ENCODE assay signal across 1 cellular context in the genomic region with DNA sequence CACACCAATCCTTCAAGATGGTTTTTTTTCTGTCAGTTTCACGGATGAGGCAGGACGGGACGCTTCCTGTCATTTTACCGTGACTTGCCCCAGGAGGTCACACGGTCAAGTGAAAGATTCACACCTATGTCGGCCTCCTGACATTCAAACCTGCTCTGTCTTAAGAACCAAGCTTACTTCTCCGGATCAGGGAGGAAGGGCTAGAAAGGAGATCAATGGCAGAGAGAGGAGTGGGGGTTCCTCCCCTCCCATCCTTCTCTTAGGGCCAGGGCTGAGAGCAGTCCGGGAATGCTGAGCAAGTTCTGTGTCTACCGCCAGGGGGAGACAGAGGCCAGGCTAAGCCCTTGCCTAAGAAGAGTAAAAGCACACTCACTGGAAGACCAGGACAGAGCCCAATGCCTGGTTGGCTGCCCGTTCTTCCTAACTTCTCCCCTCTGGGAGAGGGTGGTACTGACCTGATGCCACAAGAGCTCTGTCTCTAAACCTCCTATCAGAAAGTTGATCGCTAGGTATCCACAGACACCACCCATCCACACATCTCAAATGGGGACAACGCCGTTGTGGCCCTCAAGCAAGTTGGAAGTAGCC.
A peak's percentile ranks its signal among the peaks of the same experiment; 100 is the strongest.
TF ChIP-seq lines count a peak whose summit lies in the region.

No MANE protein-coding gene starts in this region.

TF ChIP-seq in GM23338, 12 proteins besides CTCF, POLR2A, EP300 and RAD21:
- TF ChIP-seq, protein P1, sequence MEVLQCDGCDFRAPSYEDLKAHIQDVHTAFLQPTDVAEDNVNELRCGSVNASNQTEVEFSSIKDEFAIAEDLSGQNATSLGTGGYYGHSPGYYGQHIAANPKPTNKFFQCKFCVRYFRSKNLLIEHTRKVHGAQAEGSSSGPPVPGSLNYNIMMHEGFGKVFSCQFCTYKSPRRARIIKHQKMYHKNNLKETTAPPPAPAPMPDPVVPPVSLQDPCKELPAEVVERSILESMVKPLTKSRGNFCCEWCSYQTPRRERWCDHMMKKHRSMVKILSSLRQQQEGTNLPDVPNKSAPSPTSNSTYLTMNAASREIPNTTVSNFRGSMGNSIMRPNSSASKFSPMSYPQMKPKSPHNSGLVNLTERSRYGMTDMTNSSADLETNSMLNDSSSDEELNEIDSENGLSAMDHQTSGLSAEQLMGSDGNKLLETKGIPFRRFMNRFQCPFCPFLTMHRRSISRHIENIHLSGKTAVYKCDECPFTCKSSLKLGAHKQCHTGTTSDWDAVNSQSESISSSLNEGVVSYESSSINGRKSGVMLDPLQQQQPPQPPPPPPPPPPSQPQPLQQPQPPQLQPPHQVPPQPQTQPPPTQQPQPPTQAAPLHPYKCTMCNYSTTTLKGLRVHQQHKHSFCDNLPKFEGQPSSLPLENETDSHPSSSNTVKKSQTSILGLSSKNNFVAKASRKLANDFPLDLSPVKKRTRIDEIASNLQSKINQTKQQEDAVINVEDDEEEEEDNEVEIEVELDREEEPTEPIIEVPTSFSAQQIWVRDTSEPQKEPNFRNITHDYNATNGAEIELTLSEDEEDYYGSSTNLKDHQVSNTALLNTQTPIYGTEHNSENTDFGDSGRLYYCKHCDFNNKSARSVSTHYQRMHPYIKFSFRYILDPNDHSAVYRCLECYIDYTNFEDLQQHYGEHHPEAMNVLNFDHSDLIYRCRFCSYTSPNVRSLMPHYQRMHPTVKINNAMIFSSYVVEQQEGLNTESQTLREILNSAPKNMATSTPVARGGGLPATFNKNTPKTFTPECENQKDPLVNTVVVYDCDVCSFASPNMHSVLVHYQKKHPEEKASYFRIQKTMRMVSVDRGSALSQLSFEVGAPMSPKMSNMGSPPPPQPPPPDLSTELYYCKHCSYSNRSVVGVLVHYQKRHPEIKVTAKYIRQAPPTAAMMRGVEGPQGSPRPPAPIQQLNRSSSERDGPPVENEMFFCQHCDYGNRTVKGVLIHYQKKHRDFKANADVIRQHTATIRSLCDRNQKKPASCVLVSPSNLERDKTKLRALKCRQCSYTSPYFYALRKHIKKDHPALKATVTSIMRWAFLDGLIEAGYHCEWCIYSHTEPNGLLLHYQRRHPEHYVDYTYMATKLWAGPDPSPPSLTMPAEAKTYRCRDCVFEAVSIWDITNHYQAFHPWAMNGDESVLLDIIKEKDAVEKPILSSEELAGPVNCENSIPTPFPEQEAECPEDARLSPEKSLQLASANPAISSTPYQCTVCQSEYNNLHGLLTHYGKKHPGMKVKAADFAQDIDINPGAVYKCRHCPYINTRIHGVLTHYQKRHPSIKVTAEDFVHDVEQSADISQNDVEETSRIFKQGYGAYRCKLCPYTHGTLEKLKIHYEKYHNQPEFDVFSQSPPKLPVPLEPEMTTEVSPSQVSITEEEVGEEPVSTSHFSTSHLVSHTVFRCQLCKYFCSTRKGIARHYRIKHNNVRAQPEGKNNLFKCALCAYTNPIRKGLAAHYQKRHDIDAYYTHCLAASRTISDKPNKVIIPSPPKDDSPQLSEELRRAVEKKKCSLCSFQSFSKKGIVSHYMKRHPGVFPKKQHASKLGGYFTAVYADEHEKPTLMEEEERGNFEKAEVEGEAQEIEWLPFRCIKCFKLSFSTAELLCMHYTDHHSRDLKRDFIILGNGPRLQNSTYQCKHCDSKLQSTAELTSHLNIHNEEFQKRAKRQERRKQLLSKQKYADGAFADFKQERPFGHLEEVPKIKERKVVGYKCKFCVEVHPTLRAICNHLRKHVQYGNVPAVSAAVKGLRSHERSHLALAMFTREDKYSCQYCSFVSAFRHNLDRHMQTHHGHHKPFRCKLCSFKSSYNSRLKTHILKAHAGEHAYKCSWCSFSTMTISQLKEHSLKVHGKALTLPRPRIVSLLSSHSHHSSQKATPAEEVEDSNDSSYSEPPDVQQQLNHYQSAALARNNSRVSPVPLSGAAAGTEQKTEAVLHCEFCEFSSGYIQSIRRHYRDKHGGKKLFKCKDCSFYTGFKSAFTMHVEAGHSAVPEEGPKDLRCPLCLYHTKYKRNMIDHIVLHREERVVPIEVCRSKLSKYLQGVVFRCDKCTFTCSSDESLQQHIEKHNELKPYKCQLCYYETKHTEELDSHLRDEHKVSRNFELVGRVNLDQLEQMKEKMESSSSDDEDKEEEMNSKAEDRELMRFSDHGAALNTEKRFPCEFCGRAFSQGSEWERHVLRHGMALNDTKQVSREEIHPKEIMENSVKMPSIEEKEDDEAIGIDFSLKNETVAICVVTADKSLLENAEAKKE (CRISPR knock-in tag; IDR thresholded peaks at IDR 0.05), result peak; percentile 66; the same call in 1 of the 2 replicates
- TF ChIP-seq STAT1 (IDR thresholded peaks at IDR 0.05; ENCODE audit: unreplicated experiment) (no peak), NANOG (IDR thresholded peaks at IDR 0.05; ENCODE audit: borderline replicate concordance) (no peak), CREB1 (CRISPR knock-in tag; IDR thresholded peaks at IDR 0.05; ENCODE audit: low read depth) (no peak), ZNF114 (CRISPR knock-in tag; IDR thresholded peaks at IDR 0.05) (peak; percentile 64; the same call in 1 of the 2 replicates), EZH2phosphoT487 (IDR thresholded peaks at IDR 0.05; ENCODE audit: unreplicated experiment) (no peak), POLR2AphosphoS5 (IDR thresholded peaks at IDR 0.05; ENCODE audit: low read depth) (no peak), ZNF331 (CRISPR knock-in tag; IDR thresholded peaks at IDR 0.05; ENCODE audit: low read depth) (no peak)
- TF ChIP-seq, protein P2, sequence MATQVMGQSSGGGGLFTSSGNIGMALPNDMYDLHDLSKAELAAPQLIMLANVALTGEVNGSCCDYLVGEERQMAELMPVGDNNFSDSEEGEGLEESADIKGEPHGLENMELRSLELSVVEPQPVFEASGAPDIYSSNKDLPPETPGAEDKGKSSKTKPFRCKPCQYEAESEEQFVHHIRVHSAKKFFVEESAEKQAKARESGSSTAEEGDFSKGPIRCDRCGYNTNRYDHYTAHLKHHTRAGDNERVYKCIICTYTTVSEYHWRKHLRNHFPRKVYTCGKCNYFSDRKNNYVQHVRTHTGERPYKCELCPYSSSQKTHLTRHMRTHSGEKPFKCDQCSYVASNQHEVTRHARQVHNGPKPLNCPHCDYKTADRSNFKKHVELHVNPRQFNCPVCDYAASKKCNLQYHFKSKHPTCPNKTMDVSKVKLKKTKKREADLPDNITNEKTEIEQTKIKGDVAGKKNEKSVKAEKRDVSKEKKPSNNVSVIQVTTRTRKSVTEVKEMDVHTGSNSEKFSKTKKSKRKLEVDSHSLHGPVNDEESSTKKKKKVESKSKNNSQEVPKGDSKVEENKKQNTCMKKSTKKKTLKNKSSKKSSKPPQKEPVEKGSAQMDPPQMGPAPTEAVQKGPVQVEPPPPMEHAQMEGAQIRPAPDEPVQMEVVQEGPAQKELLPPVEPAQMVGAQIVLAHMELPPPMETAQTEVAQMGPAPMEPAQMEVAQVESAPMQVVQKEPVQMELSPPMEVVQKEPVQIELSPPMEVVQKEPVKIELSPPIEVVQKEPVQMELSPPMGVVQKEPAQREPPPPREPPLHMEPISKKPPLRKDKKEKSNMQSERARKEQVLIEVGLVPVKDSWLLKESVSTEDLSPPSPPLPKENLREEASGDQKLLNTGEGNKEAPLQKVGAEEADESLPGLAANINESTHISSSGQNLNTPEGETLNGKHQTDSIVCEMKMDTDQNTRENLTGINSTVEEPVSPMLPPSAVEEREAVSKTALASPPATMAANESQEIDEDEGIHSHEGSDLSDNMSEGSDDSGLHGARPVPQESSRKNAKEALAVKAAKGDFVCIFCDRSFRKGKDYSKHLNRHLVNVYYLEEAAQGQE (IDR thresholded peaks at IDR 0.05; ENCODE audit: unreplicated experiment), result no peak
- TF ChIP-seq, protein P3, sequence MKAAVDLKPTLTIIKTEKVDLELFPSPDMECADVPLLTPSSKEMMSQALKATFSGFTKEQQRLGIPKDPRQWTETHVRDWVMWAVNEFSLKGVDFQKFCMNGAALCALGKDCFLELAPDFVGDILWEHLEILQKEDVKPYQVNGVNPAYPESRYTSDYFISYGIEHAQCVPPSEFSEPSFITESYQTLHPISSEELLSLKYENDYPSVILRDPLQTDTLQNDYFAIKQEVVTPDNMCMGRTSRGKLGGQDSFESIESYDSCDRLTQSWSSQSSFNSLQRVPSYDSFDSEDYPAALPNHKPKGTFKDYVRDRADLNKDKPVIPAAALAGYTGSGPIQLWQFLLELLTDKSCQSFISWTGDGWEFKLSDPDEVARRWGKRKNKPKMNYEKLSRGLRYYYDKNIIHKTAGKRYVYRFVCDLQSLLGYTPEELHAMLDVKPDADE (IDR thresholded peaks at IDR 0.05), result no peak
